Comparison of ENCODE assay signal across 10 cellular contexts in genomic region chr16:81523387-81524115, GRCh38.
DNase-seq lines count a peak whose midpoint lies in the region; ATAC-seq and TF ChIP-seq lines count a peak whose summit lies in the region.
"Had no signal": no experiment of that assay in that cellular context is flagged by ENCODE, and none has a peak within 500 bp of the region (broad histone marks: within the 10 kb centered on the region; RNA-seq: fewer than 3 reads in every experiment).

No MANE protein-coding gene starts in this region.

- DNase-seq in AG09309 (ENCODE audit: low read depth) (peak; percentile 18), HT-29 (ENCODE audit: low spot score) (peak; percentile 45), MCF 10A (ENCODE audit: unreplicated experiment) (peak; percentile 99), naive B cell (no peak), NCI-H2029 treated with DMSO at 0.1 percent for 48 hours (lab: John Stamatoyannopoulos, UW) (no peak), NCI-H69 (lab: John Stamatoyannopoulos, UW) (no peak)
- DNase-seq in activated effector memory CD4-positive, alpha-beta T cell treated with anti-CD3 and anti-CD28 coated beads, Interleukin-2, amount 50 U/mL, for 16 hours: no peak
- no peak for DNase-seq in activated naive CD4-positive, alpha-beta T cell treated with anti-CD3 and anti-CD28 coated beads for 36 hours
- DNase-seq: activated B cell treated with CpG ODN at 0.5 μM for 24 hours, NCI-H1092 had no signal

- TF ChIP-seq CTCF in AG09309 (IDR thresholded peaks at IDR 0.05; ENCODE audit: control insufficient read depth, insufficient read depth, low read depth, low read length, missing control alignments): no peak
- TF ChIP-seq CTCF in MCF 10A (IDR thresholded peaks at IDR 0.05; ENCODE audit: unreplicated experiment): no peak

- H3K27ac Mint-ChIP-seq in MCF 10A (ENCODE audit: low read depth, unreplicated experiment) (peak overlapping the region; percentile 86), naive B cell (peak overlapping the region in 4 of 6 donors; percentile 11 to 75 (median 48))
- no peak overlapping the region for H3K27ac Mint-ChIP-seq in activated naive CD4-positive, alpha-beta T cell treated with anti-CD3 and anti-CD28 coated beads for 36 hours
- H3K27ac Mint-ChIP-seq: activated B cell treated with CpG ODN at 0.5 μM for 24 hours had no signal

- no peak overlapping the region for H3K4me3 ChIP-seq in AG09309 (ENCODE audit: control insufficient read depth, low read depth, low read length)

- H3K4me1 Mint-ChIP-seq in MCF 10A (ENCODE audit: insufficient read depth, unreplicated experiment) (peaks cover 44% of the 10 kb centered on the region), naive B cell (peaks cover 38 to 53% (median 49%) of the 10 kb centered on the region in 3 donors)
- peaks cover 19% of the 10 kb centered on the region for H3K4me1 Mint-ChIP-seq in activated naive CD4-positive, alpha-beta T cell treated with anti-CD3 and anti-CD28 coated beads for 36 hours (ENCODE audit: low read depth)

- H3K4me3 Mint-ChIP-seq in MCF 10A (ENCODE audit: unreplicated experiment): peak overlapping the region; percentile 23
- no peak overlapping the region for H3K4me3 Mint-ChIP-seq in naive B cell
- no peak overlapping the region for H3K4me3 Mint-ChIP-seq in activated naive CD4-positive, alpha-beta T cell treated with anti-CD3 and anti-CD28 coated beads for 36 hours
- H3K4me3 Mint-ChIP-seq: activated B cell treated with CpG ODN at 0.5 μM for 24 hours had no signal

- POLR2A ChIA-PET in MCF 10A (lab: Yijun Ruan, JAX): interaction anchor here (0.6 to 3.5 kb wide), 14 partner anchors 10 to 734 kb away, joined by 3 to 20 read pairs (median 4); no protein-coding TSS in a partner anchor

- H3K27me3 Mint-ChIP-seq in MCF 10A (ENCODE audit: insufficient read depth, unreplicated experiment) (no peaks in the 10 kb centered on the region), naive B cell (no peaks in the 10 kb centered on the region)
- H3K27me3 Mint-ChIP-seq in activated naive CD4-positive, alpha-beta T cell treated with anti-CD3 and anti-CD28 coated beads for 36 hours (ENCODE audit: low read depth): no peaks in the 10 kb centered on the region
- H3K27me3 Mint-ChIP-seq: activated B cell treated with CpG ODN at 0.5 μM for 24 hours had no signal

- H3K36me3 Mint-ChIP-seq in MCF 10A (ENCODE audit: insufficient read depth, unreplicated experiment) (peaks cover 25% of the 10 kb centered on the region), naive B cell (no peaks in the 10 kb centered on the region)
- no peaks in the 10 kb centered on the region for H3K36me3 Mint-ChIP-seq in activated naive CD4-positive, alpha-beta T cell treated with anti-CD3 and anti-CD28 coated beads for 36 hours (ENCODE audit: low read depth)

- intact Hi-C loops in MCF 10A (cut with micrococcal nuclease): loop anchor here (10.0 kb wide), 1 partner anchor 119 kb away; no protein-coding TSS in a partner anchor
- intact Hi-C loops in activated naive CD4-positive, alpha-beta T cell treated with anti-CD3 and anti-CD28 coated beads for 36 hours (cut with micrococcal nuclease): no loop called here

- H3K9me3 Mint-ChIP-seq in MCF 10A (ENCODE audit: unreplicated experiment) (no peaks in the 10 kb centered on the region), naive B cell (no peaks in the 10 kb centered on the region)
- no peaks in the 10 kb centered on the region for H3K9me3 Mint-ChIP-seq in activated naive CD4-positive, alpha-beta T cell treated with anti-CD3 and anti-CD28 coated beads for 36 hours
- H3K9me3 Mint-ChIP-seq: activated B cell treated with CpG ODN at 0.5 μM for 24 hours had no signal

- no peak for ATAC-seq in naive B cell (ENCODE audit: low read depth in 2 of 2)

- BruUV-seq in MCF 10A (replicated peaks; lab: Mats Ljungman, UMichigan): no TSS peak

- CTCF ChIA-PET in MCF 10A (lab: Yijun Ruan, JAX): interaction anchor here (0.6 to 1.9 kb wide), 7 partner anchors 10 to 519 kb away, joined by 3 to 5 read pairs (median 5); no protein-coding TSS in a partner anchor
- CTCF ChIA-PET in activated naive CD4-positive, alpha-beta T cell treated with anti-CD3 and anti-CD28 coated beads for 36 hours (lab: Charles Lee): interaction anchor here (2.0 kb wide), 1 partner anchor 120 kb away, joined by 5 read pairs; no protein-coding TSS in a partner anchor

Comparison
In these comparisons a context has a peak if more than half of its experiments do, and no peak if none do; other contexts are left out.
1. DNase-seq: peak in AG09309 (single experiment), HT-29 (single experiment) and MCF 10A (single experiment); none in naive B cell (single experiment), activated effector memory CD4-positive, alpha-beta T cell treated with anti-CD3 and anti-CD28 coated beads, Interleukin-2, amount 50 U/mL, for 16 hours (single experiment), NCI-H2029 treated with DMSO at 0.1 percent for 48 hours (single experiment), activated naive CD4-positive, alpha-beta T cell treated with anti-CD3 and anti-CD28 coated beads for 36 hours (single experiment) and NCI-H69 (single experiment).